1 cellular context compared by ENCODE assay signal in genomic region chr3:24623657-24624056, GRCh38.
TF ChIP-seq lines count a peak whose summit lies in the region.

No MANE protein-coding gene starts in this region.

TF ChIP-seq in GM23338, 12 proteins besides CTCF, POLR2A, EP300 and RAD21 (continued from another document):
- TF ChIP-seq STAT1 (IDR thresholded peaks at IDR 0.05; ENCODE audit: unreplicated experiment) (no peak), EZH2phosphoT487 (IDR thresholded peaks at IDR 0.05; ENCODE audit: unreplicated experiment) (no peak), NANOG (IDR thresholded peaks at IDR 0.05; ENCODE audit: borderline replicate concordance) (no peak), EZH2 (IDR thresholded peaks at IDR 0.05; ENCODE audit: low read depth, unreplicated experiment) (no peak), POLR2AphosphoS5 (IDR thresholded peaks at IDR 0.05; ENCODE audit: low read depth) (no peak), ETS1 (IDR thresholded peaks at IDR 0.05) (no peak)
TF ChIP-seq in GM23338: peak in this region for 0.
